Comparison of ENCODE assay signal across 8 cellular contexts in genomic region chr15:64096486-64097431, GRCh38. TPM values are rescaled to one million over a fixed set of nuclear protein-coding genes. Genes with fewer than 3 reads are reported as not detected.
DNase-seq lines count a peak whose midpoint lies in the region; ATAC-seq and TF ChIP-seq lines count a peak whose summit lies in the region.

No MANE protein-coding gene starts in this region.

- peak overlapping the region; percentile 90 for H2AFZ ChIP-seq in PC-9

- TF ChIP-seq CTCF in PC-9 (conservative IDR thresholded peaks at IDR 0.05) (no peak; the same call in 1 of the 2 replicates), dorsolateral prefrontal cortex (IDR thresholded peaks at IDR 0.05 in 54 of 56, conservative IDR thresholded peaks at IDR 0.05 in 2 of 56; ENCODE audit: low read depth in 1 of 56, partially characterized antibody in 56 of 56) (peak in 1 of 56 donors; percentile 7), natural killer cell (IDR thresholded peaks at IDR 0.05) (no peak)

- POLR2A ChIA-PET in PC-9 (lab: Charles Lee; ENCODE audit: unreplicated experiment): interaction anchor here (0.6 kb wide), 1 partner anchor 501 kb away, joined by 5 read pairs; no protein-coding TSS in a partner anchor

- ATAC-seq in natural killer cell (no peak), GM19455 (IDR thresholded peaks at IDR 0.05; ENCODE audit: unreplicated experiment) (no peak)

- H3K79me2 ChIP-seq in PC-9 (ENCODE audit: low read depth): peaks cover 79% of the 10 kb centered on the region

- H3K9me3 ChIP-seq in PC-9 (ENCODE audit: insufficient read depth, low read depth): no peaks in the 10 kb centered on the region

- H3K27ac ChIP-seq in PC-9: no peak overlapping the region
- peak overlapping the region in 58 of 59 donors; percentile 34 to 98 (median 93) for H3K27ac ChIP-seq in dorsolateral prefrontal cortex

- H3K27me3 ChIP-seq in PC-9 (ENCODE audit: insufficient read depth, low read depth) (no peaks in the 10 kb centered on the region), dorsolateral prefrontal cortex (no peaks in the 10 kb centered on the region)

- H3K36me3 ChIP-seq in PC-9 (ENCODE audit: low read depth): no peaks in the 10 kb centered on the region

- H3K4me2 ChIP-seq in PC-9: peak overlapping the region; percentile 84

- BruUV-seq in PC-9 (replicated peaks; lab: Mats Ljungman, UMichigan): no TSS peak

- peak; percentile 27 for DNase-seq in activated naive CD4-positive, alpha-beta T cell treated with anti-CD3 and anti-CD28 coated beads, Interleukin-2, amount 10 ng/mL, durations not matched to agents 7 days and 5 days
- no peak for DNase-seq in activated naive CD4-positive, alpha-beta T cell (lab: John Stamatoyannopoulos, UW)
- no peak for DNase-seq in PC-9
- DNase-seq in dorsolateral prefrontal cortex: no peak
- DNase-seq in natural killer cell: no peak
- no peak for DNase-seq in stimulated activated CD4-positive, alpha-beta T cell treated with anti-CD3 and anti-CD28 coated beads, Interleukin-15, amount 100 ng/mL, for 24 hours
- no peak for DNase-seq in NCI-H2196 treated with DMSO at 0.1 percent for 48 hours (lab: John Stamatoyannopoulos, UW; ENCODE audit: unreplicated experiment)

- H3K27ac Mint-ChIP-seq in activated naive CD4-positive, alpha-beta T cell treated with anti-CD3 and anti-CD28 coated beads, Interleukin-2, amount 10 ng/mL, durations not matched to agents 7 days and 5 days: peak overlapping the region; percentile 98
- H3K27ac Mint-ChIP-seq in natural killer cell: peak overlapping the region; percentile 92 to 99

- peak overlapping the region; percentile 95 for H3K4me3 Mint-ChIP-seq in activated naive CD4-positive, alpha-beta T cell treated with anti-CD3 and anti-CD28 coated beads, Interleukin-2, amount 10 ng/mL, durations not matched to agents 7 days and 5 days
- peak overlapping the region; percentile 100 for H3K4me3 Mint-ChIP-seq in natural killer cell

- CTCF ChIA-PET in activated naive CD4-positive, alpha-beta T cell treated with anti-CD3 and anti-CD28 coated beads, Interleukin-2, amount 10 ng/mL, durations not matched to agents 7 days and 5 days (lab: Charles Lee): interaction anchor here (1.5 to 2.1 kb wide), 2 partner anchors 9 to 57 kb away, joined by 5 to 10 read pairs; no protein-coding TSS in a partner anchor
- CTCF ChIA-PET in PC-9 (lab: Charles Lee): interaction anchor here (0.6 kb wide), 1 partner anchor 28 kb away, joined by 3 read pairs; no protein-coding TSS in a partner anchor

- no peaks in the 10 kb centered on the region for H3K9me3 Mint-ChIP-seq in activated naive CD4-positive, alpha-beta T cell treated with anti-CD3 and anti-CD28 coated beads, Interleukin-2, amount 10 ng/mL, durations not matched to agents 7 days and 5 days
- H3K9me3 Mint-ChIP-seq in natural killer cell: no peaks in the 10 kb centered on the region

- no peaks in the 10 kb centered on the region for H3K9me2 ChIP-seq in PC-9 (ENCODE audit: insufficient read depth)

- H3F3A ChIP-seq in PC-9 (ENCODE audit: insufficient read depth, low read depth): peaks cover 19% of the 10 kb centered on the region; the same call in 1 of the 2 replicates

- peak overlapping the region; percentile 96 for H3K4me3 ChIP-seq in PC-9
- H3K4me3 ChIP-seq in dorsolateral prefrontal cortex: peak overlapping the region; percentile 66 to 100 (median 97)

- H3K36me3 Mint-ChIP-seq in activated naive CD4-positive, alpha-beta T cell treated with anti-CD3 and anti-CD28 coated beads, Interleukin-2, amount 10 ng/mL, durations not matched to agents 7 days and 5 days: peaks cover 16% of the 10 kb centered on the region
- no peaks in the 10 kb centered on the region for H3K36me3 Mint-ChIP-seq in natural killer cell

- H3K27me3 Mint-ChIP-seq in activated naive CD4-positive, alpha-beta T cell treated with anti-CD3 and anti-CD28 coated beads, Interleukin-2, amount 10 ng/mL, durations not matched to agents 7 days and 5 days: no peaks in the 10 kb centered on the region
- H3K27me3 Mint-ChIP-seq in natural killer cell (ENCODE audit: low read depth in 2 of 2): no peaks in the 10 kb centered on the region

- H3K4me1 ChIP-seq in PC-9 (replicated peaks; ENCODE audit: insufficient read depth): peaks cover 26% of the 10 kb centered on the region

- H3K4me1 Mint-ChIP-seq in activated naive CD4-positive, alpha-beta T cell treated with anti-CD3 and anti-CD28 coated beads, Interleukin-2, amount 10 ng/mL, durations not matched to agents 7 days and 5 days: peaks cover 69% of the 10 kb centered on the region
- peaks cover 67 to 70% of the 10 kb centered on the region in 2 donors for H3K4me1 Mint-ChIP-seq in natural killer cell

- H4K20me1 ChIP-seq in PC-9 (ENCODE audit: insufficient read depth): peaks cover 17% of the 10 kb centered on the region

- intact Hi-C loops in PC-9 (cut with micrococcal nuclease; ENCODE audit: unreplicated experiment) (loop anchor here (5.0 kb wide), 1 partner anchor 56 kb away; the partner anchor contains the start of gene SNX22), dorsolateral prefrontal cortex (cut with DNase I) (loop anchor here in 1 of 2 donors (2.0 to 10.0 kb wide), 2 partner anchors 56 to 258 kb away; partner anchors contain the start of gene CSNK1G1), natural killer cell (cut with micrococcal nuclease) (loop anchor here (5.0 to 10.0 kb wide), 2 partner anchors 56 to 902 kb away; partner anchors contain the start of gene SNX22)

RNA-seq across cellular contexts. Expression of gene SNX1, which starts 1.0 kb away (rescaled TPM):
- total RNA-seq in PC-9 (2021): 114 and 137 TPM in 2 replicates
- total RNA-seq in dorsolateral prefrontal cortex: 100 to 1,000 TPM in 82 of 120 experiments, 10 to 100 TPM in 38; 71.7 to 193 (median 110) TPM
- 100 to 1,000 TPM; 110 to 141 (median 111) TPM for total RNA-seq in natural killer cell

RNA-seq across cellular contexts. Expression of gene CIAO2A, which starts 3.1 kb away (rescaled TPM):
- 72.1 and 76.3 TPM in 2 replicates for total RNA-seq in PC-9 (2021)
- 10 to 100 TPM; 13.7 to 37.5 (median 22.9) TPM for total RNA-seq in dorsolateral prefrontal cortex
- total RNA-seq in natural killer cell: 10 to 100 TPM; 20.2 to 23.9 (median 22.9) TPM

RNA-seq across cellular contexts. Expression of gene DAPK2, which starts 50.5 kb away (rescaled TPM):
- total RNA-seq in PC-9 (2021): 11.0 and 19.6 TPM in 2 replicates
- total RNA-seq in dorsolateral prefrontal cortex: 10 to 100 TPM in 99 of 120 experiments, 1 to 10 TPM in 21; 3.2 to 43.7 (median 15.5) TPM
- 10 to 100 TPM in 1 of 3 donors, 1 to 10 TPM in 2; 3.7 to 25.3 (median 6.0) TPM for total RNA-seq in natural killer cell

RNA-seq across cellular contexts. Expression of gene SNX22, which starts 54.8 kb away (rescaled TPM):
- total RNA-seq in PC-9 (2021) (0.33 and 0.40 TPM in 2 replicates), dorsolateral prefrontal cortex (10 to 100 TPM in 113 of 120 experiments, 1 to 10 TPM in 7; 3.1 to 59.1 (median 19.8) TPM), natural killer cell (under 1 TPM; 0.41 to 0.80 (median 0.75) TPM)
